16 cellular contexts compared by ENCODE assay signal in genomic region chr4:38383646-38384121, GRCh38.
DNase-seq lines count a peak whose midpoint lies in the region; ATAC-seq, FAIRE-seq and TF ChIP-seq lines count a peak whose summit lies in the region.
"Had no signal": no experiment of that assay in that cellular context is flagged by ENCODE, and none has a peak within 500 bp of the region (broad histone marks: within the 10 kb centered on the region; RNA-seq: fewer than 3 reads in every experiment).

No MANE protein-coding gene starts in this region.

- no peak overlapping the region for H3K4me3 ChIP-seq in SK-N-MC
- H3K4me3 ChIP-seq in adrenal gland = no peak overlapping the region
- no peak overlapping the region for H3K4me3 ChIP-seq in MM.1S (ENCODE audit: low read length)
- H3K4me3 ChIP-seq in mesendoderm (ENCODE audit: low read length) = no peak overlapping the region

- H4K20me1 ChIP-seq in MM.1S (ENCODE audit: insufficient read depth, low read length) = no peaks in the 10 kb centered on the region

- TF ChIP-seq POLR2A in adrenal gland (IDR thresholded peaks at IDR 0.05) = no peak
- TF ChIP-seq POLR2A in GM12892 (IDR thresholded peaks at IDR 0.05; ENCODE audit: low read depth, low read length) = no peak

- no peak overlapping the region for H3K18ac ChIP-seq in mesendoderm (ENCODE audit: low read length)

- H3K27ac ChIP-seq in SK-N-MC (peak overlapping the region; percentile 97), adrenal gland (peak overlapping the region in 3 of 5 donors; percentile 6 to 61 (median 36)), MM.1S (ENCODE audit: low read length) (no peak overlapping the region), mesendoderm (ENCODE audit: low read depth, low read length) (no peak overlapping the region)

- no peaks in the 10 kb centered on the region for H3K9me2 ChIP-seq in MM.1S (replicated peaks; ENCODE audit: insufficient read depth, low read length)

- H3K79me2 ChIP-seq in MM.1S (ENCODE audit: low read length) = no peaks in the 10 kb centered on the region
- no peaks in the 10 kb centered on the region for H3K79me2 ChIP-seq in mesendoderm (ENCODE audit: control insufficient read depth, insufficient read depth, low read length)

- H3K23ac ChIP-seq in mesendoderm (ENCODE audit: low read length) = no peak overlapping the region

- no peak overlapping the region for H3K4me2 ChIP-seq in MM.1S (ENCODE audit: low read depth, low read length)
- H3K4me2 ChIP-seq in mesendoderm (ENCODE audit: low read length) = no peak overlapping the region

- intact Hi-C loops in adrenal gland (cut with DNase I) = no loop called here

- no peaks in the 10 kb centered on the region for H3K9me3 ChIP-seq in SK-N-MC (ENCODE audit: low read depth, low read length)
- H3K9me3 ChIP-seq in adrenal gland (replicated peaks in 1 of 3) = no peaks in the 10 kb centered on the region
- H3K9me3 ChIP-seq in MM.1S (replicated peaks; ENCODE audit: insufficient read depth, low read length) = no peaks in the 10 kb centered on the region
- H3K9me3 ChIP-seq: Caco-2 had no signal

- TF ChIP-seq CTCF in adrenal gland (IDR thresholded peaks at IDR 0.05) = no peak
- no peak for TF ChIP-seq CTCF in MM.1S (IDR thresholded peaks at IDR 0.05; ENCODE audit: low read length)

- H3K4me1 ChIP-seq in adrenal gland (replicated peaks in 1 of 2) (peaks cover 37 to 73% of the 10 kb centered on the region in 2 donors), MM.1S (ENCODE audit: low read length) (no peaks in the 10 kb centered on the region), mesendoderm (ENCODE audit: control insufficient read depth, low read depth, low read length) (no peaks in the 10 kb centered on the region)

- H4K5ac ChIP-seq in mesendoderm (ENCODE audit: low read length) = no peak overlapping the region

- H4K8ac ChIP-seq in mesendoderm (ENCODE audit: low read depth, low read length) = no peak overlapping the region

- no peak overlapping the region for H2AK5ac ChIP-seq in mesendoderm (ENCODE audit: low read length)

- FAIRE-seq in GM12892 (lab: Jason Lieb, UNC) = no peak
- FAIRE-seq: H1 had no signal

- no peak overlapping the region for H3K56ac ChIP-seq in mesendoderm (ENCODE audit: low read length)

- whole genome bisulfite sequencing in adrenal gland, 4 donors = 28 to 36% (median 31%) methylated on average over 3 of the region's 3 CpGs
- no CpG with 5 or more reads among the region's 3 CpGs for WGBS in mesendoderm (ENCODE audit: extremely low coverage, insufficient coverage, low lambda C conversion rate)

- no peak overlapping the region for H3K4ac ChIP-seq in mesendoderm (ENCODE audit: low read depth, low read length)

- H3K27me3 ChIP-seq in adrenal gland = no peaks in the 10 kb centered on the region
- no peaks in the 10 kb centered on the region for H3K27me3 ChIP-seq in MM.1S (replicated peaks; ENCODE audit: insufficient read depth, low read length)
- H3K27me3 ChIP-seq in mesendoderm (ENCODE audit: insufficient read depth, low read length, poor library complexity) = no peaks in the 10 kb centered on the region

- no peak overlapping the region for H2BK120ac ChIP-seq in mesendoderm (ENCODE audit: low read depth, low read length)

- H2BK5ac ChIP-seq in mesendoderm (ENCODE audit: low read length) = no peak overlapping the region

- no peak overlapping the region for H2BK15ac ChIP-seq in mesendoderm (replicated peaks; ENCODE audit: low read depth)

- no peak overlapping the region for H2AFZ ChIP-seq in MM.1S (ENCODE audit: low read length)

- H3K79me1 ChIP-seq in mesendoderm (ENCODE audit: low read length) = no peaks in the 10 kb centered on the region

- H3K9ac ChIP-seq in SK-N-MC (ENCODE audit: insufficient read length) = no peak overlapping the region
- H3K9ac ChIP-seq in MM.1S (ENCODE audit: low read length) = no peak overlapping the region
- no peak overlapping the region for H3K9ac ChIP-seq in mesendoderm (ENCODE audit: low read length)

- DNase-seq in SK-N-MC (ENCODE audit: low read depth, low spot score) = no peak
- peak in 2 of 7 donors; percentile 40 to 46 for DNase-seq in adrenal gland
- DNase-seq in kidney tubule cell (ENCODE audit: low spot score) = peak; percentile 45
- DNase-seq in renal cortical epithelial cell (ENCODE audit: low read depth) = peak; percentile 52
- no peak for DNase-seq in MM.1S
- no peak for DNase-seq in GM12892 (ENCODE audit: insufficient read length)
- DNase-seq in mesendoderm = no peak
- DNase-seq: ACHN, AML-193, Caco-2, EL, NCI-H1105 treated with DMSO at 0.1 percent for 48 hours, NCI-H187 treated with DMSO at 0.1 percent for 48 hours, SHP77 had no signal

- H3K36me3 ChIP-seq in SK-N-MC (ENCODE audit: insufficient read depth, low read length) (no peaks in the 10 kb centered on the region), adrenal gland (replicated peaks in 1 of 2) (no peaks in the 10 kb centered on the region), MM.1S (replicated peaks; ENCODE audit: insufficient read depth, low read length) (no peaks in the 10 kb centered on the region), mesendoderm (ENCODE audit: control insufficient read depth, insufficient read depth, low read length) (no peaks in the 10 kb centered on the region)

- no peak for ATAC-seq in HG03159 (IDR thresholded peaks at IDR 0.05; ENCODE audit: unreplicated experiment)

- H3F3A ChIP-seq in MM.1S (ENCODE audit: insufficient read depth, low read length) = no peaks in the 10 kb centered on the region

Comparison
In these comparisons a context has a peak if more than half of its experiments do, and no peak if none do; other contexts are left out.
1. DNase-seq: peak in kidney tubule cell (single experiment) and renal cortical epithelial cell (single experiment); none in SK-N-MC (single experiment), MM.1S (single experiment), GM12892 (single experiment) and mesendoderm (single experiment).
2. H3K27ac ChIP-seq: peak in SK-N-MC (single experiment) and adrenal gland (3 of 5); none in MM.1S (single experiment) and mesendoderm (single experiment).